ENCODE assay signal across 12 cellular contexts in the genomic region with DNA sequence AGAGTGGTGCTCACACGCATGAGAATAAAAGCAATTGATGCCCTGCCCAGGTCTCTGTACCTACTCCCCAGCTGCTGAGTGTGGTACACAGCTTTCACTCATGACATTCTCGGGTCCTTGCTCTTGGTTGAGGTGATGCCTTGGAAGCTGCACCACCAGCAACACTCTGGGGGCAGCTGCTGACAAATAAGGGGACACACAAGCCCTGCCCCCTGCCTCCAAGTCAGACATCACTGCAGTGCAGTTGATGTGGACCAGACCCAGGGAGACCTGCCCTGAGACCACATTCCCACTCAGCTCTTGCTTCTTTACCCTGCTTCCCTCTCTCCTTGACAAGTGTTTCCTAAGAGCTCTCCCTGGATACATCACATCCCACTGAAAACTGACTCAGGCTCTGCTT.
DNase-seq lines count a peak whose midpoint lies in the region; ATAC-seq and TF ChIP-seq lines count a peak whose summit lies in the region.
"Had no signal": no experiment of that assay in that cellular context is flagged by ENCODE, and none has a peak within 500 bp of the region (broad histone marks: within the 10 kb centered on the region; RNA-seq: fewer than 3 reads in every experiment).

No MANE protein-coding gene starts in this region.

- in situ Hi-C loops in GM23248 (cut with MboI), result no loop called here

- no peaks in the 10 kb centered on the region for H3K4me1 ChIP-seq in GM23248 (ENCODE audit: insufficient read depth)
- no peaks in the 10 kb centered on the region for H3K4me1 ChIP-seq in RWPE2 (ENCODE audit: insufficient read depth, poor library complexity, severe bottlenecking)
- H3K4me1 ChIP-seq in OCI-LY7 (ENCODE audit: insufficient read depth, low read length, poor library complexity, severe bottlenecking), result no peaks in the 10 kb centered on the region

- H3K4me3 ChIP-seq in GM23248 (no peak overlapping the region), RWPE2 (ENCODE audit: severe bottlenecking) (no peak overlapping the region), OCI-LY7 (ENCODE audit: low read depth, low read length, poor library complexity, severe bottlenecking) (no peak overlapping the region)
- H3K4me3 ChIP-seq: GM12878 had no signal

- no peak overlapping the region for H3K27ac ChIP-seq in GM23248
- H3K27ac ChIP-seq in RWPE2 (ENCODE audit: poor library complexity, severe bottlenecking), result no peak overlapping the region
- H3K27ac ChIP-seq in OCI-LY7 (ENCODE audit: low read depth, low read length, poor library complexity, severe bottlenecking), result no peak overlapping the region

- no TSS peak for BruUV-seq in OCI-LY7 (replicated peaks; lab: Mats Ljungman, UMichigan)

- ATAC-seq in RWPE2 (ENCODE audit: low read depth) (no peak), left lobe of liver (no peak), GM18520 (IDR thresholded peaks at IDR 0.05; ENCODE audit: unreplicated experiment) (no peak)
- ATAC-seq: GM12878, HCT116 had no signal

- H2AFZ ChIP-seq in GM23248, result peak overlapping the region; percentile 65; the same call in 1 of the 2 replicates
- H2AFZ ChIP-seq in OCI-LY7 (ENCODE audit: low read length), result no peak overlapping the region

- no peaks in the 10 kb centered on the region; the same call in 1 of the 2 replicates for H3F3A ChIP-seq in GM23248 (ENCODE audit: insufficient read depth)

- H3K4me2 ChIP-seq in GM23248 (ENCODE audit: unreplicated experiment) (peak overlapping the region; percentile 18), OCI-LY7 (ENCODE audit: low read length) (no peak overlapping the region)

- no peaks in the 10 kb centered on the region for H3K36me3 ChIP-seq in GM23248 (ENCODE audit: low read depth)
- H3K36me3 ChIP-seq in RWPE2 (ENCODE audit: low read depth), result no peaks in the 10 kb centered on the region
- H3K36me3 ChIP-seq in OCI-LY7 (ENCODE audit: insufficient read depth, low read length), result no peaks in the 10 kb centered on the region

- no peak overlapping the region for H3K9ac ChIP-seq in GM23248

- intact Hi-C loops in posterior vena cava (cut with DNase I), result no loop called here
- intact Hi-C loops in OCI-LY7 (cut with micrococcal nuclease; ENCODE audit: unreplicated experiment), result no loop called here

- DNase-seq in GM23248 (peak; percentile 48), RWPE2 (ENCODE audit: low spot score) (peak; percentile 21), left lobe of liver (ENCODE audit: low spot score) (peak; percentile 28), posterior vena cava (ENCODE audit: low spot score) (peak; percentile 28), OCI-M2 (lab: John Stamatoyannopoulos, UW; ENCODE audit: unreplicated experiment) (no peak), OCI-LY7 (ENCODE audit: low spot score) (no peak)
- DNase-seq: C1 segment of cervical spinal cord; CD4-positive, alpha-beta memory T cell; DMS79 had no signal

- TF ChIP-seq CTCF in RWPE2 (IDR thresholded peaks at IDR 0.05; ENCODE audit: poor library complexity, severe bottlenecking), result no peak
- no peak for TF ChIP-seq CTCF in OCI-LY7 (conservative IDR thresholded peaks at IDR 0.05; ENCODE audit: low read length)

- H3K27me3 ChIP-seq in GM23248 (replicated peaks; ENCODE audit: insufficient read depth) (no peaks in the 10 kb centered on the region; the same call in 1 of the 2 replicates), RWPE2 (ENCODE audit: insufficient read depth, poor library complexity, severe bottlenecking) (no peaks in the 10 kb centered on the region)

- H3K9me3 ChIP-seq in GM23248 (ENCODE audit: low read depth), result no peaks in the 10 kb centered on the region
- H3K9me3 ChIP-seq in RWPE2 (ENCODE audit: severe bottlenecking), result no peaks in the 10 kb centered on the region
- no peaks in the 10 kb centered on the region for H3K9me3 ChIP-seq in OCI-LY7 (ENCODE audit: low read length)

- WGBS in GM23248 (ENCODE audit: low coverage in 1 of 2, low lambda C conversion rate in 2 of 2, missing lambda C conversion rate in 2 of 2), 2 experiments, result 88 to 95% methylated on average over 2 of the region's 2 CpGs

- H4K20me1 ChIP-seq in GM23248 (ENCODE audit: insufficient read depth) (no peaks in the 10 kb centered on the region), OCI-LY7 (ENCODE audit: insufficient read depth, low read length) (no peaks in the 10 kb centered on the region)

- POLR2A ChIA-PET in OCI-LY7 (lab: Charles Lee), result no interaction called here

- H3K79me2 ChIP-seq in GM23248 (ENCODE audit: insufficient read depth) (no peaks in the 10 kb centered on the region), OCI-LY7 (ENCODE audit: insufficient read depth, low read depth, low read length) (no peaks in the 10 kb centered on the region)

- H3K9me2 ChIP-seq in GM23248 (ENCODE audit: insufficient read depth), result no peaks in the 10 kb centered on the region
- H3K9me2 ChIP-seq in OCI-LY7 (ENCODE audit: insufficient read depth, low read length), result no peaks in the 10 kb centered on the region

- CTCF ChIA-PET in OCI-LY7 (lab: Charles Lee; ENCODE audit: unreplicated experiment), result no interaction called here

Comparison
In these comparisons a context has a peak if more than half of its experiments do, and no peak if none do; other contexts are left out.
1. DNase-seq: peak in GM23248 (single experiment), RWPE2 (single experiment), left lobe of liver (single experiment) and posterior vena cava (single experiment); none in OCI-M2 (single experiment) and OCI-LY7 (single experiment).